ENCODE assay signal across 2 cellular contexts in the genomic region with DNA sequence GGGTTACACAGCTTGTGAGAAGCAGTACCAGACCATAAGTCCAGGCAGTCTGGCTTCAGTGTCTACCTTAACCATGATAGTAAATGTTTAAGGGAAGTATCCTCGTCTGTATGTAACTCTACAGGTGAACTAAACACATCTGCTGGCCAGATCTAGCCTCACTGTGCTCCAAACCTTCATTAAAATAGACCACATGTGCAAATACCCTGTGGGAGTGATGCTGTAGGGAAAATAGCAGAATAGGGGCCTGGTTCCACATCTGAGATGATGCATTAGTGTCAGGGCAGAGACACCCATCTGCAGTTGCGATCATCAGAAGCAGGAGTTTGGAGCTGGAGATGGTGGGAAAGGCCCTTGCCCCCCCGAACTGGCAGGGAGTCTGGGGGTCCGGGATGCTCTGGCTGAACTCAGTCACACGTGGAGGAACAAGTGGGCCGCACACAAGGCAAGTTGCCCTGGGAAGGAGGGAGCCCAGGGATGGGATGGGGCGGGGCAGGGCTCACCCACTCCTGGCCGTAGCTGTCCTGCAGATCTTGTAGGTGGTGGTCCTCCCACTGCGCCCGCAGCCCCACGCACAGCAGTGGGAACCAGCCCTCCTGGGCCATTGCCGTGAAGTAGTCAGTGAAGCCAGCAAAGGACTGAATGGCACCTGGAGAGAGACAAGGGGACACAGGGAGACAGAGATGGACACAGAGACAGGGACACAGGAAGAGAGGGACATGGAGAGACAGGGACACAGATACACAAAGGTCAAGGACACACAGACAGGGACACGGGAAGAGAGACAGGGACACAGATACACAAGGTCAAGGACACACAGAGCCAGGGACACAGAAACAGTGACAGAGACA.
TF ChIP-seq lines count a peak whose summit lies in the region.

No MANE protein-coding gene starts in this region.

TF ChIP-seq in HEK293, 187 proteins besides CTCF, POLR2A, EP300 and RAD21:
- peak; percentile 82; the same call in 1 of the 2 replicates for TF ChIP-seq ZNF473 (tag by site-specific recombination; IDR thresholded peaks at IDR 0.05)
- TF ChIP-seq, protein P1, sequence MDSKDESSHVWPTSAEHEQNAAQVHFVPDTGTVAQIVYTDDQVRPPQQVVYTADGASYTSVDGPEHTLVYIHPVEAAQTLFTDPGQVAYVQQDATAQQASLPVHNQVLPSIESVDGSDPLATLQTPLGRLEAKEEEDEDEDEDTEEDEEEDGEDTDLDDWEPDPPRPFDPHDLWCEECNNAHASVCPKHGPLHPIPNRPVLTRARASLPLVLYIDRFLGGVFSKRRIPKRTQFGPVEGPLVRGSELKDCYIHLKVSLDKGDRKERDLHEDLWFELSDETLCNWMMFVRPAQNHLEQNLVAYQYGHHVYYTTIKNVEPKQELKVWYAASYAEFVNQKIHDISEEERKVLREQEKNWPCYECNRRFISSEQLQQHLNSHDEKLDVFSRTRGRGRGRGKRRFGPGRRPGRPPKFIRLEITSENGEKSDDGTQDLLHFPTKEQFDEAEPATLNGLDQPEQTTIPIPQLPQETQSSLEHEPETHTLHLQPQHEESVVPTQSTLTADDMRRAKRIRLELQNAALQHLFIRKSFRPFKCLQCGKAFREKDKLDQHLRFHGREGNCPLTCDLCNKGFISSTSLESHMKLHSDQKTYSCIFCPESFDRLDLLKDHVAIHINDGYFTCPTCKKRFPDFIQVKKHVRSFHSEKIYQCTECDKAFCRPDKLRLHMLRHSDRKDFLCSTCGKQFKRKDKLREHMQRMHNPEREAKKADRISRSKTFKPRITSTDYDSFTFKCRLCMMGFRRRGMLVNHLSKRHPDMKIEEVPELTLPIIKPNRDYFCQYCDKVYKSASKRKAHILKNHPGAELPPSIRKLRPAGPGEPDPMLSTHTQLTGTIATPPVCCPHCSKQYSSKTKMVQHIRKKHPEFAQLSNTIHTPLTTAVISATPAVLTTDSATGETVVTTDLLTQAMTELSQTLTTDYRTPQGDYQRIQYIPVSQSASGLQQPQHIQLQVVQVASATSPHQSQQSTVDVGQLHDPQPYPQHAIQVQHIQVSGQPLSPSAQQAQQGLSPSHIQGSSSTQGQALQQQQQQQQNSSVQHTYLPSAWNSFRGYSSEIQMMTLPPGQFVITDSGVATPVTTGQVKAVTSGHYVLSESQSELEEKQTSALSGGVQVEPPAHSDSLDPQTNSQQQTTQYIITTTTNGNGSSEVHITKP (tag by site-specific recombination; IDR thresholded peaks at IDR 0.05) = no peak
- peak; percentile 98; the same call in 1 of the 2 replicates for TF ChIP-seq ZNF311 (tag by site-specific recombination; IDR thresholded peaks at IDR 0.05; ENCODE audit: borderline replicate concordance)
- peak; percentile 90 for TF ChIP-seq EGR2 (tag by site-specific recombination; IDR thresholded peaks at IDR 0.05; ENCODE audit: low read depth)
- TF ChIP-seq ZNF175 (tag by site-specific recombination; IDR thresholded peaks at IDR 0.05) = peak; percentile 54; the same call in 1 of the 2 replicates
- peak; percentile 50; the same call in 1 of the 2 replicates for TF ChIP-seq ZNF521 (tag by site-specific recombination; IDR thresholded peaks at IDR 0.05)
- no peak for TF ChIP-seq ZNF837 (tag by site-specific recombination; IDR thresholded peaks at IDR 0.05)
- TF ChIP-seq SALL2 (tag by site-specific recombination; IDR thresholded peaks at IDR 0.05; ENCODE audit: borderline replicate concordance) = 0 out of 2 replicates have a peak, but pooled peaks have one; percentile 57
- TF ChIP-seq ZFHX2 (tag by site-specific recombination; conservative IDR thresholded peaks at IDR 0.05) = peak; percentile 66
- TF ChIP-seq ZNF341 (tag by site-specific recombination; IDR thresholded peaks at IDR 0.05; ENCODE audit: low read depth) = no peak
- peak; percentile 92 for TF ChIP-seq ZNF623 (tag by site-specific recombination; IDR thresholded peaks at IDR 0.05)

TF ChIP-seq in H1, 55 proteins besides CTCF, POLR2A, EP300 and RAD21:
- TF ChIP-seq EZH2 (IDR thresholded peaks at IDR 0.05; ENCODE audit: low read depth, low read length, severe bottlenecking) (no peak), TCF12 (IDR thresholded peaks at IDR 0.05; ENCODE audit: low read depth, low read length) (no peak), TAF1 (IDR thresholded peaks at IDR 0.05; ENCODE audit: low read depth, low read length) (no peak)
- TF ChIP-seq, protein P2, sequence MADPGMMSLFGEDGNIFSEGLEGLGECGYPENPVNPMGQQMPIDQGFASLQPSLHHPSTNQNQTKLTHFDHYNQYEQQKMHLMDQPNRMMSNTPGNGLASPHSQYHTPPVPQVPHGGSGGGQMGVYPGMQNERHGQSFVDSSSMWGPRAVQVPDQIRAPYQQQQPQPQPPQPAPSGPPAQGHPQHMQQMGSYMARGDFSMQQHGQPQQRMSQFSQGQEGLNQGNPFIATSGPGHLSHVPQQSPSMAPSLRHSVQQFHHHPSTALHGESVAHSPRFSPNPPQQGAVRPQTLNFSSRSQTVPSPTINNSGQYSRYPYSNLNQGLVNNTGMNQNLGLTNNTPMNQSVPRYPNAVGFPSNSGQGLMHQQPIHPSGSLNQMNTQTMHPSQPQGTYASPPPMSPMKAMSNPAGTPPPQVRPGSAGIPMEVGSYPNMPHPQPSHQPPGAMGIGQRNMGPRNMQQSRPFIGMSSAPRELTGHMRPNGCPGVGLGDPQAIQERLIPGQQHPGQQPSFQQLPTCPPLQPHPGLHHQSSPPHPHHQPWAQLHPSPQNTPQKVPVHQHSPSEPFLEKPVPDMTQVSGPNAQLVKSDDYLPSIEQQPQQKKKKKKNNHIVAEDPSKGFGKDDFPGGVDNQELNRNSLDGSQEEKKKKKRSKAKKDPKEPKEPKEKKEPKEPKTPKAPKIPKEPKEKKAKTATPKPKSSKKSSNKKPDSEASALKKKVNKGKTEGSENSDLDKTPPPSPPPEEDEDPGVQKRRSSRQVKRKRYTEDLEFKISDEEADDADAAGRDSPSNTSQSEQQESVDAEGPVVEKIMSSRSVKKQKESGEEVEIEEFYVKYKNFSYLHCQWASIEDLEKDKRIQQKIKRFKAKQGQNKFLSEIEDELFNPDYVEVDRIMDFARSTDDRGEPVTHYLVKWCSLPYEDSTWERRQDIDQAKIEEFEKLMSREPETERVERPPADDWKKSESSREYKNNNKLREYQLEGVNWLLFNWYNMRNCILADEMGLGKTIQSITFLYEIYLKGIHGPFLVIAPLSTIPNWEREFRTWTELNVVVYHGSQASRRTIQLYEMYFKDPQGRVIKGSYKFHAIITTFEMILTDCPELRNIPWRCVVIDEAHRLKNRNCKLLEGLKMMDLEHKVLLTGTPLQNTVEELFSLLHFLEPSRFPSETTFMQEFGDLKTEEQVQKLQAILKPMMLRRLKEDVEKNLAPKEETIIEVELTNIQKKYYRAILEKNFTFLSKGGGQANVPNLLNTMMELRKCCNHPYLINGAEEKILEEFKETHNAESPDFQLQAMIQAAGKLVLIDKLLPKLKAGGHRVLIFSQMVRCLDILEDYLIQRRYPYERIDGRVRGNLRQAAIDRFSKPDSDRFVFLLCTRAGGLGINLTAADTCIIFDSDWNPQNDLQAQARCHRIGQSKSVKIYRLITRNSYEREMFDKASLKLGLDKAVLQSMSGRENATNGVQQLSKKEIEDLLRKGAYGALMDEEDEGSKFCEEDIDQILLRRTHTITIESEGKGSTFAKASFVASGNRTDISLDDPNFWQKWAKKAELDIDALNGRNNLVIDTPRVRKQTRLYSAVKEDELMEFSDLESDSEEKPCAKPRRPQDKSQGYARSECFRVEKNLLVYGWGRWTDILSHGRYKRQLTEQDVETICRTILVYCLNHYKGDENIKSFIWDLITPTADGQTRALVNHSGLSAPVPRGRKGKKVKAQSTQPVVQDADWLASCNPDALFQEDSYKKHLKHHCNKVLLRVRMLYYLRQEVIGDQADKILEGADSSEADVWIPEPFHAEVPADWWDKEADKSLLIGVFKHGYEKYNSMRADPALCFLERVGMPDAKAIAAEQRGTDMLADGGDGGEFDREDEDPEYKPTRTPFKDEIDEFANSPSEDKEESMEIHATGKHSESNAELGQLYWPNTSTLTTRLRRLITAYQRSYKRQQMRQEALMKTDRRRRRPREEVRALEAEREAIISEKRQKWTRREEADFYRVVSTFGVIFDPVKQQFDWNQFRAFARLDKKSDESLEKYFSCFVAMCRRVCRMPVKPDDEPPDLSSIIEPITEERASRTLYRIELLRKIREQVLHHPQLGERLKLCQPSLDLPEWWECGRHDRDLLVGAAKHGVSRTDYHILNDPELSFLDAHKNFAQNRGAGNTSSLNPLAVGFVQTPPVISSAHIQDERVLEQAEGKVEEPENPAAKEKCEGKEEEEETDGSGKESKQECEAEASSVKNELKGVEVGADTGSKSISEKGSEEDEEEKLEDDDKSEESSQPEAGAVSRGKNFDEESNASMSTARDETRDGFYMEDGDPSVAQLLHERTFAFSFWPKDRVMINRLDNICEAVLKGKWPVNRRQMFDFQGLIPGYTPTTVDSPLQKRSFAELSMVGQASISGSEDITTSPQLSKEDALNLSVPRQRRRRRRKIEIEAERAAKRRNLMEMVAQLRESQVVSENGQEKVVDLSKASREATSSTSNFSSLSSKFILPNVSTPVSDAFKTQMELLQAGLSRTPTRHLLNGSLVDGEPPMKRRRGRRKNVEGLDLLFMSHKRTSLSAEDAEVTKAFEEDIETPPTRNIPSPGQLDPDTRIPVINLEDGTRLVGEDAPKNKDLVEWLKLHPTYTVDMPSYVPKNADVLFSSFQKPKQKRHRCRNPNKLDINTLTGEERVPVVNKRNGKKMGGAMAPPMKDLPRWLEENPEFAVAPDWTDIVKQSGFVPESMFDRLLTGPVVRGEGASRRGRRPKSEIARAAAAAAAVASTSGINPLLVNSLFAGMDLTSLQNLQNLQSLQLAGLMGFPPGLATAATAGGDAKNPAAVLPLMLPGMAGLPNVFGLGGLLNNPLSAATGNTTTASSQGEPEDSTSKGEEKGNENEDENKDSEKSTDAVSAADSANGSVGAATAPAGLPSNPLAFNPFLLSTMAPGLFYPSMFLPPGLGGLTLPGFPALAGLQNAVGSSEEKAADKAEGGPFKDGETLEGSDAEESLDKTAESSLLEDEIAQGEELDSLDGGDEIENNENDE (IDR thresholded peaks at IDR 0.05; ENCODE audit: insufficient replicate concordance, low read length) = no peak
